ENCODE assay signal across 2 cellular contexts in the genomic region with DNA sequence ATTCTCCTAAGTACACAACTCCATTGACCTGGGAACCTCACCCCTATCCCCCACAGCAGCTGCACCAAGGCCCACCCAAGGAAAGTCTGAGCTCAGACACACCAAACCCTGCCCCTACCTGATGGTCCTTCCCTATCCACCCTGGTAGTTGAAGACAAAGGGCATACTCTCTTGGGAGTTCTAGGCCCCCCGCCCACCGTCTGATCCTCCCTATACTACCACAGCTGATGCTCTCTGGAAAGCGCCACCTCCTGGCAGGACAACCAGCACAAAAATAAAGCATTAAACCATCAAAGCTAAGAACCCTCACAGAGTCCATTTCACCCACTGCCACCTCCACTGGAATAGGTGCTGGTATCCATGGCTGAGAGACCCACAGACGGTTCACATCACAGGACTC.
TF ChIP-seq lines count a peak whose summit lies in the region.

No MANE protein-coding gene starts in this region.

TF ChIP-seq in GM23338, 12 proteins besides CTCF, POLR2A, EP300 and RAD21:
- TF ChIP-seq JUNB (IDR thresholded peaks at IDR 0.05; ENCODE audit: unreplicated experiment): no peak
- TF ChIP-seq, protein P1, sequence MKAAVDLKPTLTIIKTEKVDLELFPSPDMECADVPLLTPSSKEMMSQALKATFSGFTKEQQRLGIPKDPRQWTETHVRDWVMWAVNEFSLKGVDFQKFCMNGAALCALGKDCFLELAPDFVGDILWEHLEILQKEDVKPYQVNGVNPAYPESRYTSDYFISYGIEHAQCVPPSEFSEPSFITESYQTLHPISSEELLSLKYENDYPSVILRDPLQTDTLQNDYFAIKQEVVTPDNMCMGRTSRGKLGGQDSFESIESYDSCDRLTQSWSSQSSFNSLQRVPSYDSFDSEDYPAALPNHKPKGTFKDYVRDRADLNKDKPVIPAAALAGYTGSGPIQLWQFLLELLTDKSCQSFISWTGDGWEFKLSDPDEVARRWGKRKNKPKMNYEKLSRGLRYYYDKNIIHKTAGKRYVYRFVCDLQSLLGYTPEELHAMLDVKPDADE (IDR thresholded peaks at IDR 0.05): no peak
- no peak for TF ChIP-seq POLR2AphosphoS5 (IDR thresholded peaks at IDR 0.05; ENCODE audit: low read depth)

TF ChIP-seq in endothelial cell of umbilical vein, 7 proteins besides CTCF, POLR2A, EP300 and RAD21:
- TF ChIP-seq POLR2AphosphoS5 (IDR thresholded peaks at IDR 0.05; ENCODE audit: insufficient read depth, low read depth, low read length) (no peak), FOS (IDR thresholded peaks at IDR 0.05; ENCODE audit: borderline replicate concordance, insufficient read depth, low read length) (no peak), MYC (IDR thresholded peaks at IDR 0.05; ENCODE audit: low read depth, low read length) (no peak)
- TF ChIP-seq, protein P2, sequence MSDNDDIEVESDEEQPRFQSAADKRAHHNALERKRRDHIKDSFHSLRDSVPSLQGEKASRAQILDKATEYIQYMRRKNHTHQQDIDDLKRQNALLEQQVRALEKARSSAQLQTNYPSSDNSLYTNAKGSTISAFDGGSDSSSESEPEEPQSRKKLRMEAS (IDR thresholded peaks at IDR 0.05; ENCODE audit: insufficient read depth, insufficient read length): no peak
